ENCODE assay signal across 8 cellular contexts in genomic region chr7:38463277-38464224, GRCh38.
DNase-seq lines count a peak whose midpoint lies in the region; ATAC-seq and TF ChIP-seq lines count a peak whose summit lies in the region.

No MANE protein-coding gene starts in this region.

- H3K27ac Mint-ChIP-seq in CD4-positive, alpha-beta memory T cell, result peak overlapping the region; percentile 4 to 89 (median 63)
- peak overlapping the region; percentile 60 for H3K27ac Mint-ChIP-seq in activated CD8-positive, alpha-beta T cell treated with anti-CD3 and anti-CD28 coated beads, Interleukin-2, amount 10 ng/mL, durations not matched to agents 7 days and 5 days

- no peaks in the 10 kb centered on the region for H3K9me3 ChIP-seq in CD4-positive, alpha-beta memory T cell (ENCODE audit: control insufficient read depth in 1 of 2, low read length in 2 of 2)
- no peaks in the 10 kb centered on the region for H3K9me3 ChIP-seq in esophagus squamous epithelium

- WGBS in esophagus squamous epithelium, 2 donors, result 23 to 42% methylated on average over 8 of the region's 8 CpGs

- peaks cover 7 to 22% (median 12%) of the 10 kb centered on the region in 4 donors for H3K4me1 Mint-ChIP-seq in CD4-positive, alpha-beta memory T cell
- peaks cover 18% of the 10 kb centered on the region for H3K4me1 Mint-ChIP-seq in activated CD8-positive, alpha-beta T cell treated with anti-CD3 and anti-CD28 coated beads, Interleukin-2, amount 10 ng/mL, durations not matched to agents 7 days and 5 days (ENCODE audit: low read depth)

- POLR2A ChIA-PET in CD4-positive, alpha-beta memory T cell (lab: Charles Lee; ENCODE audit: partially characterized antibody), result interaction anchor here (1.0 kb wide), 1 partner anchor 31 kb away, joined by 4 read pairs; no protein-coding TSS in a partner anchor
- POLR2A ChIA-PET in activated CD8-positive, alpha-beta T cell treated with anti-CD3 and anti-CD28 coated beads, Interleukin-2, amount 10 ng/mL, durations not matched to agents 7 days and 5 days (lab: Charles Lee), result no interaction called here

- intact Hi-C loops in CD4-positive, alpha-beta memory T cell (cut with micrococcal nuclease), result loop anchor here (2.0 kb wide), 1 partner anchor 39 kb away; no protein-coding TSS in a partner anchor
- intact Hi-C loops in esophagus squamous epithelium (cut with DNase I), result no loop called here

- no peak for TF ChIP-seq CTCF in esophagus squamous epithelium (IDR thresholded peaks at IDR 0.05)

- peak; percentile 37 to 77 (median 69) for DNase-seq in CD4-positive, alpha-beta memory T cell
- peak; percentile 60 for DNase-seq in HS-5 (ENCODE audit: low read depth)
- DNase-seq in activated CD8-positive, alpha-beta T cell treated with anti-CD3 and anti-CD28 coated beads, Interleukin-2, amount 10 ng/mL, durations not matched to agents 7 days and 5 days, result peak; percentile 73
- peak; percentile 3 for DNase-seq in esophagus squamous epithelium (lab: John Stamatoyannopoulos, UW)
- DNase-seq in stimulated activated CD4-positive, alpha-beta T cell treated with anti-CD3 and anti-CD28 coated beads, Interleukin-4, amount 100 ng/mL, for 1 hour, result peak; percentile 89
- DNase-seq in cerebellum (ENCODE audit: low spot score), result no peak
- DNase-seq in midbrain (lab: John Stamatoyannopoulos, UW), result no peak

- H3K4me1 ChIP-seq in CD4-positive, alpha-beta memory T cell (ENCODE audit: insufficient read depth, low read length), result peaks cover 12% of the 10 kb centered on the region
- H3K4me1 ChIP-seq in esophagus squamous epithelium, result no peaks in the 10 kb centered on the region

- H3K27me3 Mint-ChIP-seq in CD4-positive, alpha-beta memory T cell, result no peaks in the 10 kb centered on the region
- H3K27me3 Mint-ChIP-seq in activated CD8-positive, alpha-beta T cell treated with anti-CD3 and anti-CD28 coated beads, Interleukin-2, amount 10 ng/mL, durations not matched to agents 7 days and 5 days (ENCODE audit: low read depth), result peaks cover 2% of the 10 kb centered on the region

- no peak overlapping the region for H3K27ac ChIP-seq in CD4-positive, alpha-beta memory T cell (ENCODE audit: low read depth, low read length)
- no peak overlapping the region for H3K27ac ChIP-seq in esophagus squamous epithelium

- TF ChIP-seq POLR2A in esophagus squamous epithelium (IDR thresholded peaks at IDR 0.05), result no peak

- H3K4me3 Mint-ChIP-seq in CD4-positive, alpha-beta memory T cell, result peak overlapping the region; percentile 62 to 82 (median 72)
- peak overlapping the region; percentile 39 for H3K4me3 Mint-ChIP-seq in activated CD8-positive, alpha-beta T cell treated with anti-CD3 and anti-CD28 coated beads, Interleukin-2, amount 10 ng/mL, durations not matched to agents 7 days and 5 days

- H3K36me3 ChIP-seq in CD4-positive, alpha-beta memory T cell (ENCODE audit: insufficient read depth, low read length), result no peaks in the 10 kb centered on the region
- H3K36me3 ChIP-seq in esophagus squamous epithelium, result no peaks in the 10 kb centered on the region

- no peaks in the 10 kb centered on the region for H3K36me3 Mint-ChIP-seq in CD4-positive, alpha-beta memory T cell
- peaks cover 6% of the 10 kb centered on the region for H3K36me3 Mint-ChIP-seq in activated CD8-positive, alpha-beta T cell treated with anti-CD3 and anti-CD28 coated beads, Interleukin-2, amount 10 ng/mL, durations not matched to agents 7 days and 5 days (ENCODE audit: low read depth)

- peak; percentile 93 for ATAC-seq in GM21390 (IDR thresholded peaks at IDR 0.05; ENCODE audit: unreplicated experiment)
- ATAC-seq in activated CD8-positive, alpha-beta T cell treated with anti-CD3 and anti-CD28 coated beads, Interleukin-2, amount 10 ng/mL, durations not matched to agents 7 days and 5 days, result peak; percentile 73

- peaks cover 0 to 2% (median 0%) of the 10 kb centered on the region in 8 donors for H3K9me3 Mint-ChIP-seq in CD4-positive, alpha-beta memory T cell
- H3K9me3 Mint-ChIP-seq in activated CD8-positive, alpha-beta T cell treated with anti-CD3 and anti-CD28 coated beads, Interleukin-2, amount 10 ng/mL, durations not matched to agents 7 days and 5 days (ENCODE audit: insufficient read depth), result peaks cover 4% of the 10 kb centered on the region

- peak overlapping the region in 1 of 2 donors; percentile 3 for H3K4me3 ChIP-seq in CD4-positive, alpha-beta memory T cell (ENCODE audit: low read length in 2 of 2)
- no peak overlapping the region for H3K4me3 ChIP-seq in esophagus squamous epithelium

- no peaks in the 10 kb centered on the region for H3K27me3 ChIP-seq in CD4-positive, alpha-beta memory T cell (ENCODE audit: insufficient read depth, low read length)
- no peaks in the 10 kb centered on the region for H3K27me3 ChIP-seq in esophagus squamous epithelium

- CTCF ChIA-PET in CD4-positive, alpha-beta memory T cell (lab: Charles Lee; ENCODE audit: partially characterized antibody), result interaction anchor here (0.6 to 0.8 kb wide), 2 partner anchors 9 to 27 kb away, joined by 3 read pairs; no protein-coding TSS in a partner anchor
- CTCF ChIA-PET in activated CD8-positive, alpha-beta T cell treated with anti-CD3 and anti-CD28 coated beads, Interleukin-2, amount 10 ng/mL, durations not matched to agents 7 days and 5 days (lab: Charles Lee), result interaction anchor here (0.7 to 1.6 kb wide), 3 partner anchors 11 to 64 kb away, joined by 3 to 5 read pairs (median 3); no protein-coding TSS in a partner anchor

Comparison
In these comparisons a context has a peak if more than half of its experiments do, and no peak if none do; other contexts are left out.
1. DNase-seq: peak in CD4-positive, alpha-beta memory T cell (5 of 5), HS-5 (single experiment), activated CD8-positive, alpha-beta T cell treated with anti-CD3 and anti-CD28 coated beads, Interleukin-2, amount 10 ng/mL, durations not matched to agents 7 days and 5 days (single experiment), esophagus squamous epithelium (single experiment) and stimulated activated CD4-positive, alpha-beta T cell treated with anti-CD3 and anti-CD28 coated beads, Interleukin-4, amount 100 ng/mL, for 1 hour (single experiment); none in cerebellum (single experiment) and midbrain (single experiment).